In the genomic region with DNA sequence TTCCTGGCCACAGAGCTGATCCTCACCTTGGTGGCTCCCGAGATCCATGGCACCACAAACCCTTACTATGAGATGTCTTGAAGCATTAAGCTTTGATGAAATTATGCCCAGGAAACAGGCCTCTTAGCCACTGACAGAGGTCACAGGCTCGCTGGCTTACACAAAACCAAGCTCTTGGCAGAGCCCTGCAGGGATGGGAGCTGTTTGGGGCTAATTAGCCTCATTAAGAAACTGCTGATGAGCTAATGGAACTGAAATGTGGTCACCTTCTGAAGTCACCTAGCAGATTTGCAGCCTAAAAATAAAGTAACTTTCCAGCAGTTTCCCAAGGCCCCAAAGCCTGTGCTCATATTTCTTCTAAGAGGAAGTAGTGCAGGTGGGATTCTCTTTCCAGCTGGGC, we compare ENCODE assay signal across 21 cellular contexts.
"Had no signal": no experiment of that assay in that cellular context is flagged by ENCODE, and none has a peak within 500 bp of the region (broad histone marks: within the 10 kb centered on the region; RNA-seq: fewer than 3 reads in every experiment).

No MANE protein-coding gene starts in this region.

- H3K27me3 ChIP-seq: ascending aorta, brain microvascular endothelial cell, neural progenitor cell, suprapubic skin, tibial nerve had no signal

- H3K4me1 ChIP-seq: ascending aorta, lower lobe of right lung, neural progenitor cell, suprapubic skin, tibial nerve had no signal

- H3K27ac ChIP-seq: ascending aorta, brain microvascular endothelial cell, lower lobe of right lung, neural progenitor cell, suprapubic skin, tibial nerve, WERI-Rb-1 had no signal

- H3K4me2 ChIP-seq: neural progenitor cell had no signal

- H2AFZ ChIP-seq: neural progenitor cell had no signal

- ATAC-seq: left lobe of liver; lower lobe of right lung; naive thymus-derived CD4-positive, alpha-beta T cell; sciatic nerve; stimulated activated effector memory CD8-positive, alpha-beta T cell treated with anti-CD3 and anti-CD28 coated beads, Interleukin-12 subunit alpha, Interleukin-12 subunit beta, amount 100 ng/mL, for 72 hours; stimulated activated naive CD8-positive, alpha-beta T cell treated with anti-CD3 and anti-CD28 coated beads, Interleukin-15, amount 100 ng/mL, for 72 hours had no signal

- H3K9me3 ChIP-seq: ascending aorta, lower lobe of right lung, suprapubic skin, tibial nerve had no signal

- H3K4me3 ChIP-seq: ascending aorta, lower lobe of right lung, neural progenitor cell, suprapubic skin, tibial nerve had no signal

- H3K9ac ChIP-seq: neural progenitor cell had no signal

- H3K36me3 ChIP-seq: ascending aorta, brain microvascular endothelial cell, lower lobe of right lung, neural progenitor cell, suprapubic skin, tibial nerve, WERI-Rb-1 had no signal

- DNase-seq: activated CD4-positive, alpha-beta T cell treated with anti-CD3 and anti-CD28 coated beads, Interleukin-2, amount 10 ng/mL, durations not matched to agents 7 days and 5 days; activated CD4-positive, CD25-positive, alpha-beta regulatory T cell treated with anti-CD3 and anti-CD28 coated beads, Interleukin-2, amount 50 U/mL, for 72 hours; activated effector memory CD4-positive, alpha-beta T cell treated with Interleukin-2 at 50 U/mL for 16 hours; activated T-cell treated with anti-CD3 and anti-CD28 coated beads, Interleukin-2, amount 50 U/mL, for 4 hours; brain microvascular endothelial cell; dermis blood vessel endothelial cell; effector CD8-positive, alpha-beta T cell; lower lobe of right lung; naive thymus-derived CD4-positive, alpha-beta T cell; posterior cingulate gyrus; small intestine; stimulated activated CD4-positive, alpha-beta T cell treated with anti-CD3 and anti-CD28 coated beads, Interleukin-2, amount 100 ng/mL, for 24 hours; stimulated activated naive CD8-positive, alpha-beta T cell treated with anti-CD3 and anti-CD28 coated beads, Interleukin-15, amount 100 ng/mL, for 72 hours; WERI-Rb-1 had no signal
